8 cellular contexts compared by ENCODE assay signal in genomic region chr19:6199240-6199983, GRCh38.
A peak's percentile ranks its signal among the peaks of the same experiment; 100 is the strongest.
DNase-seq lines count a peak whose midpoint lies in the region; ATAC-seq and TF ChIP-seq lines count a peak whose summit lies in the region.

No MANE protein-coding gene starts in this region.

- H3K27me3 ChIP-seq in esophagus squamous epithelium (no peaks in the 10 kb centered on the region), muscle layer of duodenum (ENCODE audit: low read depth, low read length) (no peaks in the 10 kb centered on the region)

- H3K4me1 ChIP-seq in esophagus squamous epithelium (peaks cover 10 to 21% (median 11%) of the 10 kb centered on the region in 3 donors), muscle layer of duodenum (ENCODE audit: control insufficient read depth in 1 of 2, insufficient read depth in 2 of 2, low read length in 2 of 2) (peaks cover 0 to 9% of the 10 kb centered on the region in 2 donors)

- no peaks in the 10 kb centered on the region for H3K27me3 Mint-ChIP-seq in activated T-cell treated with anti-CD3 and anti-CD28 coated beads, Interleukin-2, amount 50 U/mL, for 72 hours (ENCODE audit: low read depth)

- H3K27ac ChIP-seq in esophagus squamous epithelium (peak overlapping the region; percentile 60 to 72 (median 64)), muscle layer of duodenum (ENCODE audit: low read length) (no peak overlapping the region)

- no peaks in the 10 kb centered on the region for H3K9me3 Mint-ChIP-seq in activated T-cell treated with anti-CD3 and anti-CD28 coated beads, Interleukin-2, amount 50 U/mL, for 72 hours

- 0 to 1% methylated on average over 32 to 47 of the region's 67 CpGs for WGBS in esophagus squamous epithelium, 2 donors

- H3K4me3 ChIP-seq in esophagus squamous epithelium, result peak overlapping the region; percentile 44 to 85 (median 68)
- H3K4me3 ChIP-seq in muscle layer of duodenum (ENCODE audit: low read depth in 1 of 2, low read length in 2 of 2), result peak overlapping the region; percentile 72 to 78

- no peaks in the 10 kb centered on the region for H3K36me3 ChIP-seq in esophagus squamous epithelium
- H3K36me3 ChIP-seq in muscle layer of duodenum (ENCODE audit: control insufficient read depth in 1 of 2, insufficient read depth in 2 of 2, low read length in 2 of 2), result no peaks in the 10 kb centered on the region

- TF ChIP-seq CTCF in esophagus squamous epithelium (IDR thresholded peaks at IDR 0.05), result peak in 5 of 6 experiments; percentile 20 to 66 (median 57)

- no peaks in the 10 kb centered on the region for H3K9me3 ChIP-seq in esophagus squamous epithelium
- H3K9me3 ChIP-seq in muscle layer of duodenum (ENCODE audit: control insufficient read depth in 1 of 2, low read length in 2 of 2), result no peaks in the 10 kb centered on the region

- peak in 1 of 4 donors; percentile 17 for TF ChIP-seq POLR2A in esophagus squamous epithelium (IDR thresholded peaks at IDR 0.05)

- intact Hi-C loops in esophagus squamous epithelium (cut with DNase I), result no loop called here

- peak; percentile 54 for ATAC-seq in GM21717 (IDR thresholded peaks at IDR 0.05; ENCODE audit: unreplicated experiment)
- ATAC-seq in activated T-cell treated with anti-CD3 and anti-CD28 coated beads, Interleukin-2, amount 50 U/mL, for 72 hours (replicated peaks in 1 of 2), result peak; percentile 93

- peak overlapping the region; percentile 83 for H3K27ac Mint-ChIP-seq in activated T-cell treated with anti-CD3 and anti-CD28 coated beads, Interleukin-2, amount 50 U/mL, for 72 hours

- peak overlapping the region; percentile 98 to 100 for H3K4me3 Mint-ChIP-seq in activated T-cell treated with anti-CD3 and anti-CD28 coated beads, Interleukin-2, amount 50 U/mL, for 72 hours

- peak; percentile 98 for DNase-seq in DMS79 (lab: John Stamatoyannopoulos, UW)
- peak; percentile 98 for DNase-seq in KG1 (lab: John Stamatoyannopoulos, UW)
- DNase-seq in activated T-cell treated with anti-CD3 and anti-CD28 coated beads, Interleukin-2, amount 50 U/mL, for 72 hours, result peak; percentile 99
- peak; percentile 87 for DNase-seq in esophagus squamous epithelium (lab: John Stamatoyannopoulos, UW)
- DNase-seq in stimulated activated CD8-positive, alpha-beta memory T cell treated with anti-CD3 and anti-CD28 coated beads, Interleukin-7, amount 100 ng/mL, for 24 hours (ENCODE audit: low read depth), result peak; percentile 98

- H3K36me3 Mint-ChIP-seq in activated T-cell treated with anti-CD3 and anti-CD28 coated beads, Interleukin-2, amount 50 U/mL, for 72 hours (ENCODE audit: insufficient read depth in 2 of 2), result peaks cover 3 to 8% of the 10 kb centered on the region in 2 donors

- H3K4me1 Mint-ChIP-seq in activated T-cell treated with anti-CD3 and anti-CD28 coated beads, Interleukin-2, amount 50 U/mL, for 72 hours (ENCODE audit: low read depth), result peaks cover 22% of the 10 kb centered on the region

TF ChIP-seq in PFSK-1, 5 proteins besides CTCF, POLR2A, EP300 and RAD21:
- TF ChIP-seq POLR2AphosphoS5 (IDR thresholded peaks at IDR 0.05; ENCODE audit: low read depth, low read length) (peak; percentile 70; the same call in 1 of the 2 replicates), FOXP2 (optimal IDR thresholded peaks at IDR 0.05; ENCODE audit: borderline replicate concordance, extremely low read depth, extremely low read length, insufficient read depth) (no peak), TAF1 (IDR thresholded peaks at IDR 0.05; ENCODE audit: borderline replicate concordance, insufficient read depth, low read length) (peak; percentile 71; the same call in 1 of the 2 replicates), REST (IDR thresholded peaks at IDR 0.05; ENCODE audit: insufficient read depth in 1 of 2, low read depth in 2 of 2, low read length in 2 of 2) (0 out of 4 replicates have a peak, but pooled peaks of 1 of the 2 experiments have one; percentile 20), SIN3A (IDR thresholded peaks at IDR 0.05; ENCODE audit: borderline replicate concordance, insufficient read depth, low read length) (0 out of 2 replicates have a peak, but pooled peaks have one; percentile 18)
